8 cellular contexts compared by ENCODE assay signal in genomic region chr10:19816420-19817250, GRCh38. TPM values are rescaled to one million over a fixed set of nuclear protein-coding genes. Genes with fewer than 3 reads are reported as not detected.
DNase-seq lines count a peak whose midpoint lies in the region; ATAC-seq, FAIRE-seq and TF ChIP-seq lines count a peak whose summit lies in the region.

Gene PLXDC2, plus strand, starts transcription at chr10:19816432.

- H3K27me3 ChIP-seq in left ventricle myocardium inferior (ENCODE audit: low read depth) (peaks cover 29% of the 10 kb centered on the region), pancreas (peaks cover 0 to 3% (median 0%) of the 10 kb centered on the region in 4 donors)

- no peak for TF ChIP-seq CTCF in left ventricle myocardium inferior (IDR thresholded peaks at IDR 0.05; ENCODE audit: borderline replicate concordance)
- TF ChIP-seq CTCF in pancreas (IDR thresholded peaks at IDR 0.05): no peak

- peaks cover 47% of the 10 kb centered on the region for H3K4me1 ChIP-seq in left ventricle myocardium inferior
- peaks cover 0 to 5% (median 0%) of the 10 kb centered on the region in 3 donors for H3K4me1 ChIP-seq in pancreas

- peak within 1 kb of the TSS; percentile 83 for H3K4me3 ChIP-seq in left ventricle myocardium inferior
- peak within 1 kb of the TSS; percentile 49 to 61 (median 56) for H3K4me3 ChIP-seq in pancreas

- H3K36me3 ChIP-seq in left ventricle myocardium inferior: no peaks in the 10 kb centered on the region
- H3K36me3 ChIP-seq in pancreas: no peaks in the 10 kb centered on the region

- intact Hi-C loops in activated naive CD4-positive, alpha-beta T cell treated with anti-CD3 and anti-CD28 coated beads for 36 hours (cut with micrococcal nuclease): no loop called here
- intact Hi-C loops in left ventricle myocardium inferior (cut with micrococcal nuclease): loop anchor here (10.0 kb wide), 1 partner anchor 948 kb away; no protein-coding TSS in a partner anchor
- intact Hi-C loops in pancreas (cut with DNase I): no loop called here

- peak; percentile 23 to 52 (median 49) for ATAC-seq in pancreas

- no peaks in the 10 kb centered on the region for H3K36me3 Mint-ChIP-seq in activated naive CD4-positive, alpha-beta T cell treated with anti-CD3 and anti-CD28 coated beads for 36 hours (ENCODE audit: low read depth)

- DNase-seq in activated naive CD4-positive, alpha-beta T cell treated with anti-CD3 and anti-CD28 coated beads for 36 hours: no peak
- DNase-seq in activated naive CD4-positive, alpha-beta T cell treated with Interleukin-2 at 50 U/mL for 16 hours: no peak
- peak; percentile 62 for DNase-seq in KG1 (lab: John Stamatoyannopoulos, UW)
- peak; percentile 43 for DNase-seq in left ventricle myocardium inferior
- peak in 5 of 6 donors; percentile 18 to 74 (median 37) for DNase-seq in pancreas
- no peak for DNase-seq in NCI-H2171 (lab: John Stamatoyannopoulos, UW)
- DNase-seq in NCI-H2081 treated with DMSO at 0.1 percent for 48 hours (lab: John Stamatoyannopoulos, UW): no peak

- H3K27me3 Mint-ChIP-seq in activated naive CD4-positive, alpha-beta T cell treated with anti-CD3 and anti-CD28 coated beads for 36 hours (ENCODE audit: low read depth): peaks cover 56% of the 10 kb centered on the region

- CTCF ChIA-PET in activated naive CD4-positive, alpha-beta T cell treated with anti-CD3 and anti-CD28 coated beads for 36 hours (lab: Charles Lee): no interaction called here

- H3K9me3 Mint-ChIP-seq in activated naive CD4-positive, alpha-beta T cell treated with anti-CD3 and anti-CD28 coated beads for 36 hours: no peaks in the 10 kb centered on the region

- FAIRE-seq in pancreas (lab: Jason Lieb, UNC): no peak

- H3K27ac Mint-ChIP-seq in activated naive CD4-positive, alpha-beta T cell treated with anti-CD3 and anti-CD28 coated beads for 36 hours: no peak within 1 kb of the TSS

- peak within 1 kb of the TSS; percentile 34 for H3K4me3 Mint-ChIP-seq in activated naive CD4-positive, alpha-beta T cell treated with anti-CD3 and anti-CD28 coated beads for 36 hours

- H3K27ac ChIP-seq in adipose tissue (ENCODE audit: low read depth, low read length): peak within 1 kb of the TSS; percentile 59
- peak within 1 kb of the TSS; percentile 89 for H3K27ac ChIP-seq in left ventricle myocardium inferior (replicated peaks)
- peak within 1 kb of the TSS in 3 of 4 donors; percentile 49 to 73 (median 71) for H3K27ac ChIP-seq in pancreas

- 0 to 1% (median 1%) methylated on average over 65 of the region's 65 CpGs for WGBS in adipose tissue, 3 donors
- 0% methylated on average over 64 to 65 of the region's 65 CpGs for WGBS in pancreas, 2 donors

- H3K9me3 ChIP-seq in left ventricle myocardium inferior (replicated peaks): no peaks in the 10 kb centered on the region
- no peaks in the 10 kb centered on the region for H3K9me3 ChIP-seq in pancreas

- peaks cover 5% of the 10 kb centered on the region for H3K4me1 Mint-ChIP-seq in activated naive CD4-positive, alpha-beta T cell treated with anti-CD3 and anti-CD28 coated beads for 36 hours (ENCODE audit: low read depth)

RNA-seq across cellular contexts. Expression of gene PLXDC2, which starts in this region (rescaled TPM):
- total RNA-seq in activated naive CD4-positive, alpha-beta T cell treated with anti-CD3 and anti-CD28 coated beads for 36 hours: not detected
- polyA plus RNA-seq in adipose tissue (10 to 100 TPM in 1 of 3 donors, 1 to 10 TPM in 2; 1.5 to 10.6 (median 7.7) TPM), pancreas (1 to 10 TPM; 1.5 TPM)
- total RNA-seq in left ventricle myocardium inferior (16.6 TPM), pancreas (10 to 100 TPM in 2 of 6 donors, 1 to 10 TPM in 4; 2.0 to 48.5 (median 6.8) TPM)

Comparison
In these comparisons a context has a peak if more than half of its experiments do, and no peak if none do; other contexts are left out.
1. DNase-seq: peak in KG1 (single experiment), left ventricle myocardium inferior (single experiment) and pancreas (5 of 6); none in activated naive CD4-positive, alpha-beta T cell treated with anti-CD3 and anti-CD28 coated beads for 36 hours (single experiment), activated naive CD4-positive, alpha-beta T cell treated with Interleukin-2 at 50 U/mL for 16 hours (single experiment), NCI-H2171 (single experiment) and NCI-H2081 treated with DMSO at 0.1 percent for 48 hours (single experiment).
2. Peak in every context shown above with its lines, with median percentiles within 50 percentile points of each other: H3K27ac ChIP-seq.